ENCODE assay signal across 14 cellular contexts in genomic region chr3:55169608-55170010, GRCh38.
DNase-seq lines count a peak whose midpoint lies in the region; ATAC-seq, FAIRE-seq and TF ChIP-seq lines count a peak whose summit lies in the region.
"Had no signal": no experiment of that assay in that cellular context is flagged by ENCODE, and none has a peak within 500 bp of the region (broad histone marks: within the 10 kb centered on the region; RNA-seq: fewer than 3 reads in every experiment).

No MANE protein-coding gene starts in this region.

- intact Hi-C loops in lower leg skin (cut with DNase I; ENCODE audit: low total_unique reads), result no loop called here

- 61 to 67% methylated on average over 4 of the region's 4 CpGs for WGBS in lower leg skin, 2 donors

- DNase-seq in AG08395 (ENCODE audit: low spot score) (peak; percentile 87), HTR-8/SVneo (ENCODE audit: insufficient read length, low spot score) (peak; percentile 58), astrocyte of the spinal cord (ENCODE audit: low read depth, low spot score) (peak; percentile 98), left kidney (ENCODE audit: low read depth, low spot score) (peak; percentile 35), lower leg skin (ENCODE audit: low spot score in 2 of 2) (no peak), DMS79 (lab: John Stamatoyannopoulos, UW) (no peak)
- DNase-seq: activated gamma-delta T cell, cortex of kidney, GDM1, left lung had no signal

- no peak overlapping the region for H3K4me3 ChIP-seq in astrocyte of the spinal cord (ENCODE audit: low read depth, low read length)
- no peak overlapping the region for H3K4me3 ChIP-seq in lower leg skin (ENCODE audit: low read depth, poor library complexity, severe bottlenecking)
- H3K4me3 ChIP-seq: BLaER1 treated with 17β-estradiol and CSF1 and Interleukin-3, amounts not matched to agents 10 nM and 100 nM; left lung had no signal

- in situ Hi-C loops in astrocyte of the spinal cord (cut with HindIII; ENCODE audit: low sequenced_read_pairs), result no loop called here

- FAIRE-seq in HTR-8/SVneo (lab: Jason Lieb, UNC), result peak; percentile 92
- FAIRE-seq: TTC549 had no signal

- TF ChIP-seq CTCF in astrocyte of the spinal cord (IDR thresholded peaks at IDR 0.05; ENCODE audit: low read depth, low read length) (no peak), lower leg skin (IDR thresholded peaks at IDR 0.05) (no peak)

- no peak for TF ChIP-seq POLR2A in lower leg skin (IDR thresholded peaks at IDR 0.05)

- ATAC-seq in GM21360 (IDR thresholded peaks at IDR 0.05; ENCODE audit: unreplicated experiment), result no peak
- ATAC-seq in HG03354 (IDR thresholded peaks at IDR 0.05; ENCODE audit: poor library complexity, severe bottlenecking, unreplicated experiment), result no peak
- ATAC-seq: left lung had no signal

Comparison
In these comparisons a context has a peak if more than half of its experiments do, and no peak if none do; other contexts are left out.
1. DNase-seq: peak in AG08395 (single experiment), HTR-8/SVneo (single experiment), astrocyte of the spinal cord (single experiment) and left kidney (single experiment); none in lower leg skin (0 of 2) and DMS79 (single experiment).